Comparison of ENCODE assay signal across 27 cellular contexts in the genomic region with DNA sequence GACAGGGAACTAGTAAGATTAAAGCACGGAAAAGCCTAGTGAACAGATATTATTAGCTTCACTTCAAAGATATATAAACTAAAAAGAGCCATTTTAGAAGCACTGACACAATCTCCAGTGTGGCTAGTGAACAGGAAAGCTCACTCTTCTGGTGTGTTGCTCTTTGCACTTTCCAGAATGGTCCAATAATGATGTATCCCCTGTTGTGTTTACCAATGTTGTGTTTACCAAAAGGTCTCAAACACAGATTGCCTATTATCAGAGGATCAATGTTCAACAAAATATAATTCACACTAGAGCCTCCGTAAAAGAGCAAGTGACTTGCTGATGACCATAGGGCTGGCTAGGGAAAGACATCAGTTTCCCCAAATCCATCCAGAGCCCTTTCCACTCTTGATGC.
"Had no signal": no experiment of that assay in that cellular context is flagged by ENCODE, and none has a peak within 500 bp of the region (broad histone marks: within the 10 kb centered on the region; RNA-seq: fewer than 3 reads in every experiment).

No MANE protein-coding gene starts in this region.

- H3K4me1 ChIP-seq: parathyroid adenoma, psoas muscle, stomach, tibial nerve, upper lobe of left lung, vagina had no signal

- FAIRE-seq: urothelium cell line had no signal

- ATAC-seq: naive thymus-derived CD4-positive, alpha-beta T cell; natural killer cell; psoas muscle; right cardiac atrium; sciatic nerve; stimulated activated effector memory CD8-positive, alpha-beta T cell treated with anti-CD3 and anti-CD28 coated beads, Interleukin-12 subunit alpha, Interleukin-12 subunit beta, amount 100 ng/mL, for 72 hours; stimulated activated naive B cell treated with anti-CD40 and anti-IgM and Interleukin-4, amounts not matched to agents 10 μg/mL and 1 μg/mL and 100 μg/mL, for 72 hours had no signal

- H3K79me2 ChIP-seq: parathyroid adenoma had no signal

- H3K4me2 ChIP-seq: neural progenitor cell, smooth muscle cell had no signal

- DNase-seq: naive thymus-derived CD4-positive, alpha-beta T cell; natural killer cell; occipital lobe; ovary; posterior cingulate gyrus; psoas muscle; right cardiac atrium; stimulated activated CD4-positive, alpha-beta T cell treated with anti-CD3 and anti-CD28 coated beads, Interleukin-15, amount 100 ng/mL, for 24 hours; stimulated activated CD4-positive, alpha-beta T cell treated with anti-CD3 and anti-CD28 coated beads, Interleukin-2, amount 100 ng/mL, for 24 hours; stimulated activated CD4-positive, alpha-beta T cell treated with anti-CD3 and anti-CD28 coated beads, Interleukin-2, amount 100 ng/mL, for 48 hours; stimulated activated CD4-positive, alpha-beta T cell treated with anti-CD3 and anti-CD28 coated beads, Interleukin-4, amount 100 ng/mL, for 24 hours; stimulated activated naive B cell treated with anti-CD40 and anti-IgM and Interleukin-4, amounts not matched to agents 10 μg/mL and 1 μg/mL and 100 μg/mL, for 72 hours; stimulated activated naive CD4-positive, alpha-beta T cell treated with Interleukin-2 at 50 U/mL for 16 hours; stomach; thyroid gland; trophoblast cell; upper lobe of left lung had no signal

- H3K9me3 ChIP-seq: ovary, stomach, thyroid gland, upper lobe of left lung, vagina had no signal

- H3K9ac ChIP-seq: neural progenitor cell, parathyroid adenoma had no signal

- H3K27me3 ChIP-seq: neural progenitor cell, ovary, stomach, thyroid gland, tibial nerve, upper lobe of left lung, vagina had no signal

- H3K36me3 ChIP-seq: neural progenitor cell, ovary, stomach, thoracic aorta, thyroid gland, upper lobe of left lung, vagina had no signal

- H3K27ac ChIP-seq: neural progenitor cell, ovary, parathyroid adenoma, psoas muscle, skin epidermis, stomach, thoracic aorta, thyroid gland, tibial nerve, upper lobe of left lung, vagina had no signal

- H2AFZ ChIP-seq: neural progenitor cell, parathyroid adenoma had no signal

- H3K4me3 ChIP-seq: neural progenitor cell, ovary, psoas muscle, skin epidermis, smooth muscle cell, stomach, thoracic aorta, thyroid gland, tibial nerve, upper lobe of left lung, vagina had no signal
